ENCODE assay signal across 8 cellular contexts in genomic region chr18:64037812-64038414, GRCh38.
A peak's percentile ranks its signal among the peaks of the same experiment; 100 is the strongest.
DNase-seq lines count a peak whose midpoint lies in the region; ATAC-seq and TF ChIP-seq lines count a peak whose summit lies in the region.

No MANE protein-coding gene starts in this region.

- no peaks in the 10 kb centered on the region for H3K27me3 ChIP-seq in H7 (ENCODE audit: control insufficient read depth, insufficient read depth, low read length)
- H3K27me3 ChIP-seq in WERI-Rb-1 (ENCODE audit: insufficient read depth, low read depth, severe bottlenecking) = no peaks in the 10 kb centered on the region

- DNase-seq in NCI-H2196 (lab: John Stamatoyannopoulos, UW; ENCODE audit: unreplicated experiment) (peak; percentile 31), NCI-H2196 treated with DMSO at 0.1 percent for 48 hours (lab: John Stamatoyannopoulos, UW; ENCODE audit: unreplicated experiment) (no peak), H7 (peak; percentile 71), M059J (ENCODE audit: low read depth) (peak; percentile 28), WERI-Rb-1 (no peak), kidney glomerular epithelial cell (lab: John Stamatoyannopoulos, UW) (peak; percentile 27), mesenteric fat pad (ENCODE audit: low spot score) (no peak)

- no peaks in the 10 kb centered on the region for H3K9me3 ChIP-seq in WERI-Rb-1 (ENCODE audit: severe bottlenecking)

- no peak overlapping the region for H3K4me3 ChIP-seq in H7 (ENCODE audit: insufficient read depth, low read depth, low read length)
- H3K4me3 ChIP-seq in WERI-Rb-1 (ENCODE audit: low read depth, low read length) = no peak overlapping the region

- peak; percentile 35; the same call in 1 of the 2 replicates for TF ChIP-seq CTCF in WERI-Rb-1 (IDR thresholded peaks at IDR 0.05; ENCODE audit: low read depth, low read length)

- no peak overlapping the region for H3K27ac ChIP-seq in WERI-Rb-1

- H3K36me3 ChIP-seq in H7 (replicated peaks; ENCODE audit: control insufficient read depth, insufficient read depth, low read length) (no peaks in the 10 kb centered on the region), WERI-Rb-1 (no peaks in the 10 kb centered on the region)

- ATAC-seq in HG02870 (IDR thresholded peaks at IDR 0.05; ENCODE audit: unreplicated experiment) = no peak

Comparison
In these comparisons a context has a peak if more than half of its experiments do, and no peak if none do; other contexts are left out.
1. DNase-seq: peak in NCI-H2196 (single experiment), H7 (single experiment), M059J (single experiment) and kidney glomerular epithelial cell (single experiment); none in NCI-H2196 treated with DMSO at 0.1 percent for 48 hours (single experiment), WERI-Rb-1 (single experiment) and mesenteric fat pad (single experiment).